ENCODE assay signal across 1 cellular context in the genomic region with DNA sequence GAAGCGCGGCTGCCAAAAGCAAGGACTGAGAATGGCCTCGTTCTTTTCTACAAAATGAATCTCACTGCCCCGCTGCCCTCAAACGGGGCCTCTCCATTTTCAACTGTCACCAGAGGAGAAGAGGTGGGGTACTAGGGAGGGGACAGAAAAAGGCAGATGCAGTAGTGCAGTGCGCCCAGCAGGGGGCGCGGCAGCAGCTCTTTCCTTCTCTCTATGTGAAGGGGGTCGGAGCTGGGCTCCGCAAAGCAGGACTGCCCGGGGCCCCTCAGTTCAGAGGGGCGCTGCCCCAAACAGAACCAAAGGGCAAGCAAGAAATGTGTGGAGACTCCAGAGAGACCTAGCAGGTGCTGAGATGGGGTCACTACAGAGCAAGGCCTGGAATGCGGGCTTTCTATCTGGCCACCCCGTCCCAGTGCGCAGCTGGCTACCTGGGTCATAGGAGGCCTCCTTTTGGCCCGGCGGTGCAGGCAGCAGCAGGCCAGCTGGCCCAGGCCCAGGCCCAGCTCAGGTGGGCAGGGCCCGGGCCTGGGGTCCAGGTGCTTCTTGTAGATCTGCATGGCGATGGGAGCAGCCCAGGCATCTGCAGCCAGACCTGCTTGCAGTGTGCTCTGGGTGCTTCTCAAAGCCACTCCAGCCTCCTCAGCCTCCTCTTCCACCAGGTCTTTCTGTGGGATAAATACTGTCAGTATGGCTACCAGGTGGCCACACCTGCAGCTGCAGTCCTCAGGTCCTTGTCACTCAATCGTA.
TF ChIP-seq lines count a peak whose summit lies in the region.

No MANE protein-coding gene starts in this region.

TF ChIP-seq in K562, 482 proteins besides CTCF, POLR2A, EP300 and RAD21 (continued from another document):
- TF ChIP-seq, protein P1, sequence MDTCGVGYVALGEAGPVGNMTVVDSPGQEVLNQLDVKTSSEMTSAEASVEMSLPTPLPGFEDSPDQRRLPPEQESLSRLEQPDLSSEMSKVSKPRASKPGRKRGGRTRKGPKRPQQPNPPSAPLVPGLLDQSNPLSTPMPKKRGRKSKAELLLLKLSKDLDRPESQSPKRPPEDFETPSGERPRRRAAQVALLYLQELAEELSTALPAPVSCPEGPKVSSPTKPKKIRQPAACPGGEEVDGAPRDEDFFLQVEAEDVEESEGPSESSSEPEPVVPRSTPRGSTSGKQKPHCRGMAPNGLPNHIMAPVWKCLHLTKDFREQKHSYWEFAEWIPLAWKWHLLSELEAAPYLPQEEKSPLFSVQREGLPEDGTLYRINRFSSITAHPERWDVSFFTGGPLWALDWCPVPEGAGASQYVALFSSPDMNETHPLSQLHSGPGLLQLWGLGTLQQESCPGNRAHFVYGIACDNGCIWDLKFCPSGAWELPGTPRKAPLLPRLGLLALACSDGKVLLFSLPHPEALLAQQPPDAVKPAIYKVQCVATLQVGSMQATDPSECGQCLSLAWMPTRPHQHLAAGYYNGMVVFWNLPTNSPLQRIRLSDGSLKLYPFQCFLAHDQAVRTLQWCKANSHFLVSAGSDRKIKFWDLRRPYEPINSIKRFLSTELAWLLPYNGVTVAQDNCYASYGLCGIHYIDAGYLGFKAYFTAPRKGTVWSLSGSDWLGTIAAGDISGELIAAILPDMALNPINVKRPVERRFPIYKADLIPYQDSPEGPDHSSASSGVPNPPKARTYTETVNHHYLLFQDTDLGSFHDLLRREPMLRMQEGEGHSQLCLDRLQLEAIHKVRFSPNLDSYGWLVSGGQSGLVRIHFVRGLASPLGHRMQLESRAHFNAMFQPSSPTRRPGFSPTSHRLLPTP (IDR thresholded peaks at IDR 0.05; ENCODE audit: borderline replicate concordance, extremely low read depth, insufficient read length) = no peak
- TF ChIP-seq HMGN3 (IDR thresholded peaks at IDR 0.05; ENCODE audit: borderline replicate concordance, extremely low read depth, insufficient read length, low read depth, low read length) (no peak), SMC3 (conservative IDR thresholded peaks at IDR 0.05; ENCODE audit: insufficient read depth, low read depth, low read length) (peak; percentile 56; the same call in 1 of the 2 replicates), TEAD2 (tag; IDR thresholded peaks at IDR 0.05) (no peak), SP2 (IDR thresholded peaks at IDR 0.05; ENCODE audit: extremely low read depth, low read depth, low read length, poor library complexity, severe bottlenecking) (no peak), PML (IDR thresholded peaks at IDR 0.05; ENCODE audit: low read length) (0 out of 2 replicates have a peak, but pooled peaks have one; percentile 16), ZNF24 (IDR thresholded peaks at IDR 0.05) (no peak), ZNF184 (CRISPR knock-in tag; IDR thresholded peaks at IDR 0.05) (no peak), KHSRP (IDR thresholded peaks at IDR 0.05) (no peak), RFX1 (IDR thresholded peaks at IDR 0.05) (no peak), ETV1 (tag; conservative IDR thresholded peaks at IDR 0.05; ENCODE audit: low read depth) (no peak), MYC (IDR thresholded peaks at IDR 0.05; ENCODE audit: low read depth, low read length) (no peak), MYC (CRISPR knock-in tag; IDR thresholded peaks at IDR 0.05; ENCODE audit: borderline replicate concordance, low read depth) (no peak), ZNF274 (IDR thresholded peaks at IDR 0.05; ENCODE audit: borderline replicate concordance, low read depth, low read length) (no peak), PHTF2 (CRISPR knock-in tag; IDR thresholded peaks at IDR 0.05) (no peak), GABPA (tag; conservative IDR thresholded peaks at IDR 0.05; ENCODE audit: low read depth) (no peak), PYGO2 (tag; IDR thresholded peaks at IDR 0.05) (no peak), RBFOX2 (IDR thresholded peaks at IDR 0.05; ENCODE audit: low read depth, low read length) (peak; percentile 51), TRIM28 (IDR thresholded peaks at IDR 0.05) (no peak), PRMT5 (CRISPR knock-in tag; IDR thresholded peaks at IDR 0.05) (no peak), NR2C2 (CRISPR knock-in tag; IDR thresholded peaks at IDR 0.05) (no peak), NR2C2 (tag; IDR thresholded peaks at IDR 0.05) (no peak), IRF2 (CRISPR knock-in tag; IDR thresholded peaks at IDR 0.05) (no peak)
- TF ChIP-seq, protein P2, sequence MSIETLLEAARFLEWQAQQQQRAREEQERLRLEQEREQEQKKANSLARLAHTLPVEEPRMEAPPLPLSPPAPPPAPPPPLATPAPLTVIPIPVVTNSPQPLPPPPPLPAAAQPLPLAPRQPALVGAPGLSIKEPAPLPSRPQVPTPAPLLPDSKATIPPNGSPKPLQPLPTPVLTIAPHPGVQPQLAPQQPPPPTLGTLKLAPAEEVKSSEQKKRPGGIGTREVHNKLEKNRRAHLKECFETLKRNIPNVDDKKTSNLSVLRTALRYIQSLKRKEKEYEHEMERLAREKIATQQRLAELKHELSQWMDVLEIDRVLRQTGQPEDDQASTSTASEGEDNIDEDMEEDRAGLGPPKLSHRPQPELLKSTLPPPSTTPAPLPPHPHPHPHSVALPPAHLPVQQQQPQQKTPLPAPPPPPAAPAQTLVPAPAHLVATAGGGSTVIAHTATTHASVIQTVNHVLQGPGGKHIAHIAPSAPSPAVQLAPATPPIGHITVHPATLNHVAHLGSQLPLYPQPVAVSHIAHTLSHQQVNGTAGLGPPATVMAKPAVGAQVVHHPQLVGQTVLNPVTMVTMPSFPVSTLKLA (conservative IDR thresholded peaks at IDR 0.05) = no peak
- TF ChIP-seq, protein P3, sequence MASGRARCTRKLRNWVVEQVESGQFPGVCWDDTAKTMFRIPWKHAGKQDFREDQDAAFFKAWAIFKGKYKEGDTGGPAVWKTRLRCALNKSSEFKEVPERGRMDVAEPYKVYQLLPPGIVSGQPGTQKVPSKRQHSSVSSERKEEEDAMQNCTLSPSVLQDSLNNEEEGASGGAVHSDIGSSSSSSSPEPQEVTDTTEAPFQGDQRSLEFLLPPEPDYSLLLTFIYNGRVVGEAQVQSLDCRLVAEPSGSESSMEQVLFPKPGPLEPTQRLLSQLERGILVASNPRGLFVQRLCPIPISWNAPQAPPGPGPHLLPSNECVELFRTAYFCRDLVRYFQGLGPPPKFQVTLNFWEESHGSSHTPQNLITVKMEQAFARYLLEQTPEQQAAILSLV (tag; IDR thresholded peaks at IDR 0.05) = no peak
